Comparison of ENCODE assay signal across 17 cellular contexts in genomic region chr9:114174557-114174875, GRCh38. TPM values are rescaled to one million over a fixed set of nuclear protein-coding genes. Genes with fewer than 3 reads are reported as not detected.
DNase-seq lines count a peak whose midpoint lies in the region; ATAC-seq and TF ChIP-seq lines count a peak whose summit lies in the region.
"Had no signal": no experiment of that assay in that cellular context is flagged by ENCODE, and none has a peak within 500 bp of the region (broad histone marks: within the 10 kb centered on the region; RNA-seq: fewer than 3 reads in every experiment).

No MANE protein-coding gene starts in this region.

- peak overlapping the region; percentile 77 for H4K5ac ChIP-seq in IMR-90 (ENCODE audit: low read depth, low read length)

- peak overlapping the region; percentile 16 for H3K18ac ChIP-seq in IMR-90 (ENCODE audit: low read depth, low read length)

- H3K14ac ChIP-seq in IMR-90 (replicated peaks; ENCODE audit: low read depth, low read length) = peak overlapping the region; percentile 90

- H2AFZ ChIP-seq in IMR-90 (replicated peaks; ENCODE audit: low read length, poor library complexity) = peak overlapping the region; percentile 87

- H3K27ac ChIP-seq in IMR-90 (ENCODE audit: insufficient read depth, low read length) (peak overlapping the region; percentile 72), coronary artery (peak overlapping the region; percentile 64 to 89), muscle layer of duodenum (ENCODE audit: low read length) (peak overlapping the region; percentile 45), suprapubic skin (peak overlapping the region; percentile 63)

- H3K36me3 ChIP-seq in IMR-90 (ENCODE audit: control insufficient read depth, insufficient read depth, low read length) (peaks cover 2% of the 10 kb centered on the region), muscle layer of duodenum (ENCODE audit: control insufficient read depth in 1 of 2, insufficient read depth in 2 of 2, low read length in 2 of 2) (no peaks in the 10 kb centered on the region), suprapubic skin (no peaks in the 10 kb centered on the region)
- H3K36me3 ChIP-seq: ovary had no signal

- H2BK15ac ChIP-seq in IMR-90 (ENCODE audit: low read depth, low read length) = peak overlapping the region; percentile 98

- CTCF ChIA-PET in IMR-90 (lab: Yijun Ruan, JAX) = interaction anchor here (1.0 to 2.2 kb wide), 2 partner anchors 19 to 66 kb away, joined by 3 to 7 read pairs; partner anchors contain the start of gene COL27A1

- H3K4me1 ChIP-seq in IMR-90 (ENCODE audit: control insufficient read depth, insufficient read depth, low read length) (peaks cover 41% of the 10 kb centered on the region), muscle layer of duodenum (ENCODE audit: control insufficient read depth in 1 of 2, insufficient read depth in 2 of 2, low read length in 2 of 2) (peaks cover 25 to 69% of the 10 kb centered on the region in 2 donors), suprapubic skin (peaks cover 48% of the 10 kb centered on the region)

- TF ChIP-seq CTCF in IMR-90 (conservative IDR thresholded peaks at IDR 0.05; ENCODE audit: low read depth, low read length) = no peak
- no peak for TF ChIP-seq CTCF in coronary artery (IDR thresholded peaks at IDR 0.05)
- TF ChIP-seq CTCF in suprapubic skin (IDR thresholded peaks at IDR 0.05) = no peak

- no peak for TF ChIP-seq RAD21 in IMR-90 (IDR thresholded peaks at IDR 0.05; ENCODE audit: low read length)

- no CpG with 5 or more reads among the region's 3 CpGs for WGBS in IMR-90 (ENCODE audit: extremely low coverage in 2 of 2, insufficient read length in 1 of 2), 2 experiments
- WGBS in suprapubic skin = 63% methylated on average over 3 of the region's 3 CpGs

- peak overlapping the region; percentile 92 for H2AK5ac ChIP-seq in IMR-90 (ENCODE audit: low read depth, low read length)

- H4K91ac ChIP-seq in IMR-90 (ENCODE audit: insufficient read depth, low read depth, low read length) = peak overlapping the region; percentile 91

- peak overlapping the region; percentile 93 for H2BK120ac ChIP-seq in IMR-90 (ENCODE audit: low read depth, low read length)

- H3K9me1 ChIP-seq in IMR-90 (ENCODE audit: insufficient read depth, low read length) = peaks cover 32% of the 10 kb centered on the region

- peak overlapping the region; percentile 43; the same call in 1 of the 2 replicates for H3K56ac ChIP-seq in IMR-90 (ENCODE audit: extremely low read depth, insufficient read depth, low read length)

- H3K4me3 ChIP-seq in IMR-90 (ENCODE audit: insufficient read depth, low read depth, low read length) = no peak overlapping the region
- no peak overlapping the region for H3K4me3 ChIP-seq in coronary artery
- H3K4me3 ChIP-seq in muscle layer of duodenum (ENCODE audit: low read depth in 1 of 2, low read length in 2 of 2) = no peak overlapping the region
- H3K4me3 ChIP-seq in suprapubic skin = no peak overlapping the region
- H3K4me3 ChIP-seq: GM12878, ovary had no signal

- DNase-seq in IMR-90 = no peak
- DNase-seq in coronary artery (ENCODE audit: low spot score) = no peak
- no peak for DNase-seq in suprapubic skin (ENCODE audit: low spot score in 2 of 2)
- DNase-seq in midbrain (lab: John Stamatoyannopoulos, UW) = no peak
- DNase-seq: activated B cell treated with CpG ODN at 0.5 μM for 24 hours; H9; immature natural killer cell; NCI-H1417 treated with DMSO at 0.1 percent for 48 hours; NCI-H345; stimulated activated naive CD8-positive, alpha-beta T cell treated with anti-CD3 and anti-CD28 coated beads, Interleukin-15, Interleukin-2, amounts not matched to agents 100 U/mL and 50 U/mL, for 24 hours; T-helper 17 cell had no signal

- H3K9ac ChIP-seq in IMR-90 (ENCODE audit: low read depth, low read length) = peak overlapping the region; percentile 43; the same call in 1 of the 2 replicates

- H4K8ac ChIP-seq in IMR-90 (ENCODE audit: low read depth in 2 of 2, low read length in 2 of 2) = peak overlapping the region; percentile 88 to 98

- TF ChIP-seq EP300 in suprapubic skin (IDR thresholded peaks at IDR 0.05) = no peak

- H3K9me3 ChIP-seq in IMR-90 (ENCODE audit: control insufficient read depth, insufficient read depth, low read length) (no peaks in the 10 kb centered on the region), muscle layer of duodenum (ENCODE audit: control insufficient read depth in 1 of 2, low read length in 2 of 2) (no peaks in the 10 kb centered on the region), suprapubic skin (no peaks in the 10 kb centered on the region)
- H3K9me3 ChIP-seq: ovary had no signal

- H3K27me3 ChIP-seq in IMR-90 (ENCODE audit: control insufficient read depth, insufficient read depth, low read length) = no peaks in the 10 kb centered on the region
- H3K27me3 ChIP-seq in muscle layer of duodenum (ENCODE audit: low read depth, low read length) = no peaks in the 10 kb centered on the region
- no peaks in the 10 kb centered on the region for H3K27me3 ChIP-seq in suprapubic skin
- H3K27me3 ChIP-seq: ovary had no signal

- dilution Hi-C loops in IMR-90 (cut with HindIII; ENCODE audit: low sequenced_read_pairs, unreplicated experiment) = no loop called here

- H4K20me1 ChIP-seq in IMR-90 (ENCODE audit: insufficient read depth, low read length) = 0 out of 2 replicates have a peak, but pooled peaks cover 4% of the 10 kb centered on the region

- TF ChIP-seq POLR2A in IMR-90 (IDR thresholded peaks at IDR 0.05; ENCODE audit: low read depth, low read length) (no peak), suprapubic skin (IDR thresholded peaks at IDR 0.05) (no peak)

- H3K4ac ChIP-seq in IMR-90 (ENCODE audit: low read depth, low read length) = peak overlapping the region; percentile 65

- intact Hi-C loops in IMR-90 (cut with micrococcal nuclease) = no loop called here

- no peak overlapping the region for H3K4me2 ChIP-seq in IMR-90 (ENCODE audit: low read depth, low read length)

- peak overlapping the region; percentile 86 for H2BK5ac ChIP-seq in IMR-90 (ENCODE audit: low read depth, low read length, poor library complexity, severe bottlenecking)

- no TSS peak for BruUV-seq in IMR-90 (replicated peaks; lab: Mats Ljungman, UMichigan)

- peak overlapping the region; percentile 95 for H2AK9ac ChIP-seq in IMR-90 (replicated peaks; ENCODE audit: low read depth, low read length, poor library complexity)

- peaks cover 10 to 74% of the 10 kb centered on the region in 2 experiments for H3K79me1 ChIP-seq in IMR-90 (ENCODE audit: low read depth in 1 of 2, low read length in 2 of 2)

- H2BK20ac ChIP-seq in IMR-90 (ENCODE audit: low read depth, low read length) = peak overlapping the region; percentile 90

- POLR2A ChIA-PET in IMR-90 (lab: Charles Lee; ENCODE audit: unreplicated experiment) = no interaction called here

- no peak for ATAC-seq in IMR-90 (ENCODE audit: low read depth)
- no peak for ATAC-seq in HG02642 (IDR thresholded peaks at IDR 0.05; ENCODE audit: poor library complexity, unreplicated experiment)
- no peak for ATAC-seq in GM21737 (IDR thresholded peaks at IDR 0.05; ENCODE audit: unreplicated experiment)
- ATAC-seq in GM18868 (IDR thresholded peaks at IDR 0.05; ENCODE audit: unreplicated experiment) = no peak
- ATAC-seq: GM12878; stimulated activated naive CD8-positive, alpha-beta T cell treated with anti-CD3 and anti-CD28 coated beads, Interleukin-15, Interleukin-2, amounts not matched to agents 100 U/mL and 50 U/mL, for 24 hours; T-helper 17 cell had no signal

- in situ Hi-C loops in IMR-90 (cut with MboI; ENCODE audit: low sequenced_read_pairs) = no loop called here

- peak overlapping the region; percentile 83 for H3K23ac ChIP-seq in IMR-90 (ENCODE audit: low read depth, low read length)

TF ChIP-seq in IMR-90, 13 proteins besides CTCF, POLR2A, EP300 and RAD21:
- TF ChIP-seq MAZ (IDR thresholded peaks at IDR 0.05; ENCODE audit: borderline replicate concordance, low read depth, low read length) (no peak), NFE2L2 (IDR thresholded peaks at IDR 0.05; ENCODE audit: low read depth, low read length) (no peak), RCOR1 (IDR thresholded peaks at IDR 0.05; ENCODE audit: insufficient replicate concordance, low read length) (peak; percentile 93)

RNA-seq across cellular contexts. Expression of gene COL27A1, which starts 19.2 kb away (rescaled TPM):
- total RNA-seq in IMR-90 (2012; rRNA removed) = 2.2 and 3.2 TPM in 2 replicates
- 18.3 and 23.2 TPM in 2 replicates for polyA plus RNA-seq in IMR-90 (2012; rRNA removed)
- polyA plus RNA-seq in IMR-90 (2012; cell fraction: cytosol; rRNA removed) = 6.8 and 9.7 TPM in 2 replicates
- 118 and 194 TPM in 2 replicates for polyA plus RNA-seq in IMR-90 (2012; cell fraction: nucleus; rRNA removed; ENCODE audit: low replicate concordance)
- 10 to 100 TPM; 14.2 to 32.9 (median 20.7) TPM for total RNA-seq in suprapubic skin
- polyA plus RNA-seq: GM12878, immature natural killer cell had no signal
